Comparison of ENCODE assay signal across 1 cellular context in genomic region chr5:43602456-43602817, GRCh38.
TF ChIP-seq lines count a peak whose summit lies in the region.

No MANE protein-coding gene starts in this region.

TF ChIP-seq in K562, 482 proteins besides CTCF, POLR2A, EP300 and RAD21 (continued from another document and continues in another):
- TF ChIP-seq CUX1 (CRISPR knock-in tag; IDR thresholded peaks at IDR 0.05) (no peak), ZNF699 (CRISPR knock-in tag; IDR thresholded peaks at IDR 0.05; ENCODE audit: insufficient replicate concordance) (no peak), ZNF165 (CRISPR knock-in tag; IDR thresholded peaks at IDR 0.05; ENCODE audit: borderline replicate concordance) (no peak), JUND (IDR thresholded peaks at IDR 0.05; ENCODE audit: borderline replicate concordance, low read depth, low read length) (no peak), JUND (tag; IDR thresholded peaks at IDR 0.05; ENCODE audit: borderline replicate concordance, low read depth, low read length) (no peak), TBP (optimal IDR thresholded peaks at IDR 0.05; ENCODE audit: low read depth, low read length) (peak; percentile 50), ELF2 (CRISPR knock-in tag; IDR thresholded peaks at IDR 0.05) (no peak), TAF7 (tag; IDR thresholded peaks at IDR 0.05) (peak; percentile 17; the same call in 1 of the 2 replicates), ZNF311 (CRISPR knock-in tag; IDR thresholded peaks at IDR 0.05) (no peak), ARHGAP35 (IDR thresholded peaks at IDR 0.05; ENCODE audit: partially characterized antibody) (no peak), ARID2 (IDR thresholded peaks at IDR 0.05) (no peak), NCOA2 (IDR thresholded peaks at IDR 0.05; ENCODE audit: partially characterized antibody in 2 of 2) (no peak), ZNF609 (CRISPR knock-in tag; IDR thresholded peaks at IDR 0.05; ENCODE audit: borderline replicate concordance) (no peak), ZBTB43 (CRISPR knock-in tag; IDR thresholded peaks at IDR 0.05) (no peak), ZNF561 (CRISPR knock-in tag; conservative IDR thresholded peaks at IDR 0.05) (no peak), THRB (CRISPR knock-in tag; conservative IDR thresholded peaks at IDR 0.05) (0 out of 2 replicates have a peak, but pooled peaks have one; percentile 55), ZNF197 (CRISPR knock-in tag; IDR thresholded peaks at IDR 0.05; ENCODE audit: low read depth) (no peak), RNF2 (IDR thresholded peaks at IDR 0.05) (no peak), TRIM28 (IDR thresholded peaks at IDR 0.05) (no peak), PHTF2 (CRISPR knock-in tag; IDR thresholded peaks at IDR 0.05) (no peak), KDM2B (CRISPR knock-in tag; IDR thresholded peaks at IDR 0.05) (no peak), RCOR1 (IDR thresholded peaks at IDR 0.05; ENCODE audit: borderline replicate concordance in 1 of 2, low read depth in 2 of 2, low read length in 2 of 2) (0 out of 4 replicates have a peak, but pooled peaks of 1 of the 2 experiments have one; percentile 4), SLC30A9 (CRISPR knock-in tag; IDR thresholded peaks at IDR 0.05) (no peak), MXI1 (IDR thresholded peaks at IDR 0.05; ENCODE audit: low read depth, low read length) (0 out of 2 replicates have a peak, but pooled peaks have one; percentile 27), ZC3H11A (IDR thresholded peaks at IDR 0.05; ENCODE audit: low read depth, low read length) (no peak), ZBTB11 (CRISPR knock-in tag; IDR thresholded peaks at IDR 0.05) (no peak), BRD4 (IDR thresholded peaks at IDR 0.05) (no peak), FUS (optimal IDR thresholded peaks at IDR 0.05; ENCODE audit: low read depth, low read length) (no peak), ZBTB12 (CRISPR knock-in tag; IDR thresholded peaks at IDR 0.05) (no peak), KDM1A (IDR thresholded peaks at IDR 0.05) (peak; percentile 16 to 28; a peak in 1 of 4 replicates), ZNF3 (CRISPR knock-in tag; IDR thresholded peaks at IDR 0.05) (no peak), MTA3 (IDR thresholded peaks at IDR 0.05; ENCODE audit: borderline replicate concordance) (peak; percentile 12; the same call in 1 of the 2 replicates), TCF7L2 (IDR thresholded peaks at IDR 0.05; ENCODE audit: low read depth, low read length) (no peak), PML (IDR thresholded peaks at IDR 0.05; ENCODE audit: low read length) (peak; percentile 34), ZNF77 (CRISPR knock-in tag; IDR thresholded peaks at IDR 0.05) (no peak), NEUROD1 (IDR thresholded peaks at IDR 0.05; ENCODE audit: borderline replicate concordance, low read depth, low read length, partially characterized antibody) (peak; percentile 6), ARID4B (CRISPR knock-in tag; IDR thresholded peaks at IDR 0.05) (no peak), FOXA3 (CRISPR knock-in tag; conservative IDR thresholded peaks at IDR 0.05 in 1 of 2, IDR thresholded peaks at IDR 0.05 in 1 of 2) (no peak), MCM2 (IDR thresholded peaks at IDR 0.05; ENCODE audit: low read depth) (no peak), SMAD1 (IDR thresholded peaks at IDR 0.05; ENCODE audit: low read depth, low read length, partially characterized antibody) (no peak), ZC3H4 (CRISPR knock-in tag; IDR thresholded peaks at IDR 0.05; ENCODE audit: borderline replicate concordance) (no peak), TEAD4 (IDR thresholded peaks at IDR 0.05; ENCODE audit: low read length) (no peak), TEAD4 (CRISPR knock-in tag; IDR thresholded peaks at IDR 0.05; ENCODE audit: borderline replicate concordance) (no peak)
